ENCODE assay signal across 1 cellular context in genomic region chr19:49110567-49110966, GRCh38.
TF ChIP-seq lines count a peak whose summit lies in the region.

No MANE protein-coding gene starts in this region.

TF ChIP-seq in K562, 482 proteins besides CTCF, POLR2A, EP300 and RAD21:
- no peak for TF ChIP-seq RREB1 (CRISPR knock-in tag; IDR thresholded peaks at IDR 0.05)
- TF ChIP-seq E2F6 (IDR thresholded peaks at IDR 0.05; ENCODE audit: borderline replicate concordance in 1 of 2, extremely low read depth in 1 of 2, insufficient read depth in 1 of 2, insufficient read length in 1 of 2, low read depth in 1 of 2, low read length in 1 of 2, poor library complexity in 1 of 2, severe bottlenecking in 1 of 2) = no peak
- TF ChIP-seq ATF7 (IDR thresholded peaks at IDR 0.05) = no peak
- no peak for TF ChIP-seq HIVEP1 (CRISPR knock-in tag; IDR thresholded peaks at IDR 0.05)
- no peak for TF ChIP-seq RBM15 (IDR thresholded peaks at IDR 0.05; ENCODE audit: insufficient read depth, low read length)
- no peak for TF ChIP-seq CC2D1A (IDR thresholded peaks at IDR 0.05)
- no peak for TF ChIP-seq ZNF444 (CRISPR knock-in tag; IDR thresholded peaks at IDR 0.05)
- TF ChIP-seq ZNF212 (CRISPR knock-in tag; IDR thresholded peaks at IDR 0.05) = no peak
- TF ChIP-seq ZNF12 (CRISPR knock-in tag; IDR thresholded peaks at IDR 0.05) = no peak
- peak; percentile 30; the same call in 1 of the 2 replicates for TF ChIP-seq DPF2 (IDR thresholded peaks at IDR 0.05)
- TF ChIP-seq JUND (IDR thresholded peaks at IDR 0.05; ENCODE audit: borderline replicate concordance, low read depth, low read length) = no peak
- TF ChIP-seq JUND (tag; IDR thresholded peaks at IDR 0.05; ENCODE audit: borderline replicate concordance, low read depth, low read length) = no peak; the same call in 2 of the 3 replicates
- TF ChIP-seq HINFP (tag; conservative IDR thresholded peaks at IDR 0.05; ENCODE audit: low read depth) = no peak
- no peak for TF ChIP-seq TGIF2 (CRISPR knock-in tag; IDR thresholded peaks at IDR 0.05)
- no peak for TF ChIP-seq ZNF408 (CRISPR knock-in tag; IDR thresholded peaks at IDR 0.05; ENCODE audit: low read depth)
- no peak for TF ChIP-seq FIP1L1 (IDR thresholded peaks at IDR 0.05; ENCODE audit: low read depth, low read length, poor library complexity, severe bottlenecking)
- no peak for TF ChIP-seq SUPT5H (IDR thresholded peaks at IDR 0.05)
- TF ChIP-seq NCOA2 (IDR thresholded peaks at IDR 0.05; ENCODE audit: partially characterized antibody in 2 of 2) = no peak
- TF ChIP-seq ZKSCAN1 (IDR thresholded peaks at IDR 0.05; ENCODE audit: low read depth, low read length) = no peak
- no peak for TF ChIP-seq HLTF (IDR thresholded peaks at IDR 0.05)
- TF ChIP-seq HMBOX1 (IDR thresholded peaks at IDR 0.05) = peak; percentile 62; the same call in 1 of the 2 replicates
- no peak for TF ChIP-seq TCFL5 (CRISPR knock-in tag; conservative IDR thresholded peaks at IDR 0.05)
- no peak for TF ChIP-seq SRSF9 (IDR thresholded peaks at IDR 0.05; ENCODE audit: borderline replicate concordance, low read depth, low read length)
- TF ChIP-seq MBD2 (IDR thresholded peaks at IDR 0.05; ENCODE audit: borderline replicate concordance, low read depth) = no peak
- TF ChIP-seq TAF9B (IDR thresholded peaks at IDR 0.05; ENCODE audit: partially characterized antibody) = no peak
- no peak for TF ChIP-seq NR3C1 (CRISPR knock-in tag; IDR thresholded peaks at IDR 0.05)
- TF ChIP-seq NFE2 (IDR thresholded peaks at IDR 0.05; ENCODE audit: low read depth) = peak; percentile 56
- no peak for TF ChIP-seq ZC3H4 (CRISPR knock-in tag; IDR thresholded peaks at IDR 0.05; ENCODE audit: borderline replicate concordance)
- TF ChIP-seq ZNF239 (CRISPR knock-in tag; IDR thresholded peaks at IDR 0.05) = no peak
- no peak for TF ChIP-seq ARHGAP35 (IDR thresholded peaks at IDR 0.05; ENCODE audit: partially characterized antibody)
- no peak for TF ChIP-seq MTA1 (IDR thresholded peaks at IDR 0.05; ENCODE audit: borderline replicate concordance)
- peak; percentile 95 for TF ChIP-seq MEF2A (IDR thresholded peaks at IDR 0.05; ENCODE audit: control insufficient read depth, low read depth, low read length)
- TF ChIP-seq ZNF316 (IDR thresholded peaks at IDR 0.05) = peak; percentile 64
- TF ChIP-seq LARP7 (IDR thresholded peaks at IDR 0.05) = no peak
- no peak for TF ChIP-seq DEAF1 (CRISPR knock-in tag; IDR thresholded peaks at IDR 0.05)
- 0 out of 2 replicates have a peak, but pooled peaks have one; percentile 9 for TF ChIP-seq NBN (IDR thresholded peaks at IDR 0.05; ENCODE audit: low read depth)
- peak; percentile 73 for TF ChIP-seq C11orf30 (IDR thresholded peaks at IDR 0.05; ENCODE audit: low read depth)
- no peak for TF ChIP-seq PRPF4 (IDR thresholded peaks at IDR 0.05; ENCODE audit: insufficient read depth, low read depth, low read length, poor library complexity, severe bottlenecking)
- TF ChIP-seq ZNF707 (CRISPR knock-in tag; conservative IDR thresholded peaks at IDR 0.05) = no peak
- TF ChIP-seq FOXJ2 (tag; IDR thresholded peaks at IDR 0.05) = no peak
- TF ChIP-seq CSDE1 (IDR thresholded peaks at IDR 0.05) = no peak
- no peak for TF ChIP-seq MXI1 (IDR thresholded peaks at IDR 0.05; ENCODE audit: low read depth, low read length)
- peak; percentile 81 for TF ChIP-seq MEF2D (tag; conservative IDR thresholded peaks at IDR 0.05; ENCODE audit: low read depth)
- no peak for TF ChIP-seq ID3 (CRISPR knock-in tag; IDR thresholded peaks at IDR 0.05)
- TF ChIP-seq ID3 (tag; IDR thresholded peaks at IDR 0.05) = no peak
- no peak for TF ChIP-seq RBFOX2 (IDR thresholded peaks at IDR 0.05; ENCODE audit: low read depth, low read length)
- no peak for TF ChIP-seq ETV6 (IDR thresholded peaks at IDR 0.05; ENCODE audit: borderline replicate concordance in 1 of 2, low read depth in 2 of 2, low read length in 1 of 2)
- no peak for TF ChIP-seq ETV6 (CRISPR knock-in tag; IDR thresholded peaks at IDR 0.05; ENCODE audit: borderline replicate concordance)
- TF ChIP-seq PKNOX1 (IDR thresholded peaks at IDR 0.05) = no peak
- TF ChIP-seq ZNF609 (CRISPR knock-in tag; IDR thresholded peaks at IDR 0.05; ENCODE audit: borderline replicate concordance) = no peak
- no peak for TF ChIP-seq ZNF347 (CRISPR knock-in tag; IDR thresholded peaks at IDR 0.05; ENCODE audit: low read depth)
- TF ChIP-seq DLX4 (CRISPR knock-in tag; IDR thresholded peaks at IDR 0.05) = no peak
- TF ChIP-seq KHSRP (IDR thresholded peaks at IDR 0.05) = no peak
